20 cellular contexts compared by ENCODE assay signal in the genomic region with DNA sequence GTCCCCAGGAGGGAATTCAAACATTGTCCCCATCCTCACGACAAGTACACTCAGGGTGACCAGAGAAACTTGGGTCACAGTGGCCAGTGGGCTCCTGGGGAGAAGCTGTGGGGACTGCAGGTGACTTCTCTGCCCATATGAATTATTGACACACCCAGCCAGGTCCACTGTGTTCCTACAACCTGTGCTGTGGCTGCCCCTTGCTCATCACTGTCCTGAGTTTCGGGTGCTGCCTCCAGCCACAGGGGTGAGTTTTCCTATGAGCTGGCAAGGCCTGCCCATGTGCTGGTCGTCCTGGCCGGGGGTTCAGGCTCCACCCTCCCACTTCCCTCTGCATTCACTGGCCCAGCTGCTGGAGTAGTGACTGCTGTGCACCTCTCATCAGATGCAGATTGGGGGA. TPM values are rescaled to one million over a fixed set of nuclear protein-coding genes. Genes with fewer than 3 reads are reported as not detected.
DNase-seq lines count a peak whose midpoint lies in the region; ATAC-seq and TF ChIP-seq lines count a peak whose summit lies in the region.
"Had no signal": no experiment of that assay in that cellular context is flagged by ENCODE, and none has a peak within 500 bp of the region (broad histone marks: within the 10 kb centered on the region; RNA-seq: fewer than 3 reads in every experiment).

No MANE protein-coding gene starts in this region.

- no peak overlapping the region for H3K14ac ChIP-seq in neuronal stem cell (ENCODE audit: low read length)

- peaks cover 71% of the 10 kb centered on the region for H3K27me3 Mint-ChIP-seq in chondrocyte (ENCODE audit: low read depth)

- no peak overlapping the region for H3K27ac Mint-ChIP-seq in chondrocyte (ENCODE audit: unreplicated experiment)
- H3K27ac Mint-ChIP-seq in activated naive CD4-positive, alpha-beta T cell treated with anti-CD3 and anti-CD28 coated beads, Interleukin-2, amount 50 U/mL, for 72 hours = no peak overlapping the region
- H3K27ac Mint-ChIP-seq: CD4-positive, alpha-beta memory T cell; H9 had no signal

- H2BK5ac ChIP-seq in neuronal stem cell (ENCODE audit: low read length) = no peak overlapping the region

- no peak overlapping the region for H2AFZ ChIP-seq in neuronal stem cell (ENCODE audit: low read length)
- H2AFZ ChIP-seq: GM23248 had no signal

- peaks cover 28% of the 10 kb centered on the region for H3K27me3 ChIP-seq in RWPE2 (ENCODE audit: insufficient read depth, poor library complexity, severe bottlenecking)
- H3K27me3 ChIP-seq in neuronal stem cell (ENCODE audit: control insufficient read depth in 3 of 3, insufficient read depth in 3 of 3, low read depth in 1 of 3, low read length in 3 of 3) = peaks cover 0 to 21% (median 0%) of the 10 kb centered on the region in 3 experiments
- H3K27me3 ChIP-seq in sigmoid colon = no peaks in the 10 kb centered on the region

- TF ChIP-seq CTCF in RWPE2 (IDR thresholded peaks at IDR 0.05; ENCODE audit: poor library complexity, severe bottlenecking) (no peak), chondrocyte (IDR thresholded peaks at IDR 0.05) (no peak), sigmoid colon (IDR thresholded peaks at IDR 0.05) (no peak)

- no peak overlapping the region for H3K4me3 Mint-ChIP-seq in chondrocyte (ENCODE audit: unreplicated experiment)
- H3K4me3 Mint-ChIP-seq: H9 had no signal

- no peak for TF ChIP-seq POLR2A in sigmoid colon (IDR thresholded peaks at IDR 0.05)

- H3K4me2 ChIP-seq in neuronal stem cell (ENCODE audit: insufficient read depth, low read length, poor library complexity, severe bottlenecking) = no peak overlapping the region

- H3K9me3 Mint-ChIP-seq in chondrocyte (ENCODE audit: low read depth) = peaks cover 16% of the 10 kb centered on the region
- H3K9me3 Mint-ChIP-seq in activated naive CD4-positive, alpha-beta T cell treated with anti-CD3 and anti-CD28 coated beads, Interleukin-2, amount 50 U/mL, for 72 hours = peaks cover 14% of the 10 kb centered on the region in 2 donors

- no peak overlapping the region for H2BK120ac ChIP-seq in neuronal stem cell (ENCODE audit: low read depth, low read length)

- no peaks in the 10 kb centered on the region for H3K4me1 Mint-ChIP-seq in chondrocyte (ENCODE audit: low read depth)

- intact Hi-C loops in sigmoid colon (cut with DNase I) = no loop called here

- H3K36me3 ChIP-seq in RWPE2 (ENCODE audit: low read depth) = no peaks in the 10 kb centered on the region
- no peaks in the 10 kb centered on the region for H3K36me3 ChIP-seq in neuronal stem cell (replicated peaks in 1 of 2; ENCODE audit: control insufficient read depth in 2 of 2, insufficient read depth in 2 of 2, low read length in 2 of 2)
- no peaks in the 10 kb centered on the region for H3K36me3 ChIP-seq in sigmoid colon

- DNase-seq in RWPE2 (ENCODE audit: low spot score) (peak; percentile 45), chondrocyte (ENCODE audit: low spot score) (peak; percentile 63), neuronal stem cell (ENCODE audit: low spot score) (no peak), sigmoid colon (no peak), NCI-H187 (lab: John Stamatoyannopoulos, UW) (no peak)
- no peak for DNase-seq in activated naive CD4-positive, alpha-beta T cell treated with anti-CD3 and anti-CD28 coated beads, Interleukin-2, amount 50 U/mL, for 72 hours (ENCODE audit: low spot score in 2 of 2)
- DNase-seq in activated CD4-positive, alpha-beta T cell treated with anti-CD3 and anti-CD28 coated beads, Interleukin-2, amount 50 U/mL, for 4 hours = no peak
- DNase-seq: C1 segment of cervical spinal cord; Calu3; CD4-positive, alpha-beta memory T cell; DMS79; EL; GDM1; H9 had no signal

- H3K27ac ChIP-seq in RWPE2 (ENCODE audit: poor library complexity, severe bottlenecking) = no peak overlapping the region
- H3K27ac ChIP-seq in neuronal stem cell (replicated peaks; ENCODE audit: low read length) = no peak overlapping the region
- H3K27ac ChIP-seq in sigmoid colon = peak overlapping the region in 3 of 4 donors; percentile 40 to 80 (median 43)
- H3K27ac ChIP-seq: GM23248 had no signal

- H3K18ac ChIP-seq in neuronal stem cell (ENCODE audit: low read length) = peak overlapping the region; percentile 20

- H3K4me3 ChIP-seq in RWPE2 (ENCODE audit: severe bottlenecking) (no peak overlapping the region), neuronal stem cell (ENCODE audit: low read length in 2 of 2) (no peak overlapping the region), sigmoid colon (no peak overlapping the region)
- H3K4me3 ChIP-seq: GM12878, GM23248 had no signal

- H2BK12ac ChIP-seq in neuronal stem cell (ENCODE audit: low read length) = no peak overlapping the region

- no peak overlapping the region for H4K91ac ChIP-seq in neuronal stem cell (ENCODE audit: low read depth, low read length, poor library complexity)

- H3K9me3 ChIP-seq in RWPE2 (ENCODE audit: severe bottlenecking) = peaks cover 6% of the 10 kb centered on the region
- peaks cover 10 to 17% of the 10 kb centered on the region in 2 donors for H3K9me3 ChIP-seq in neuronal stem cell (replicated peaks in 1 of 2; ENCODE audit: control insufficient read depth in 2 of 2, insufficient read depth in 1 of 2, low read depth in 1 of 2, low read length in 2 of 2)
- H3K9me3 ChIP-seq in sigmoid colon = peaks cover 0 to 10% (median 0%) of the 10 kb centered on the region in 4 donors

- H3K4me1 ChIP-seq in RWPE2 (ENCODE audit: insufficient read depth, poor library complexity, severe bottlenecking) (no peaks in the 10 kb centered on the region), neuronal stem cell (ENCODE audit: control insufficient read depth in 2 of 2, insufficient read depth in 1 of 2, low read depth in 1 of 2, low read length in 2 of 2) (peaks cover 0 to 3% of the 10 kb centered on the region in 2 donors), sigmoid colon (peaks cover 0 to 45% (median 30%) of the 10 kb centered on the region in 4 donors)

- no peak for TF ChIP-seq EP300 in sigmoid colon (IDR thresholded peaks at IDR 0.05)

- ATAC-seq in RWPE2 (ENCODE audit: low read depth) = no peak
- ATAC-seq in GM19397 (IDR thresholded peaks at IDR 0.05; ENCODE audit: unreplicated experiment) = no peak
- no peak for ATAC-seq in activated naive CD4-positive, alpha-beta T cell treated with anti-CD3 and anti-CD28 coated beads, Interleukin-2, amount 50 U/mL, for 72 hours
- ATAC-seq: GM12878, HCT116 had no signal

- peak overlapping the region; percentile 25 for H3K9ac ChIP-seq in neuronal stem cell (ENCODE audit: low read depth, low read length, poor library complexity)
- H3K9ac ChIP-seq: GM23248 had no signal

- no peak overlapping the region for H4K8ac ChIP-seq in neuronal stem cell (ENCODE audit: low read depth, low read length)

- peaks cover 4% of the 10 kb centered on the region for H3K36me3 Mint-ChIP-seq in chondrocyte (ENCODE audit: low read depth)
- peaks cover 15% of the 10 kb centered on the region in 2 donors for H3K36me3 Mint-ChIP-seq in activated naive CD4-positive, alpha-beta T cell treated with anti-CD3 and anti-CD28 coated beads, Interleukin-2, amount 50 U/mL, for 72 hours

- H2BK15ac ChIP-seq in neuronal stem cell (ENCODE audit: low read length) = peak overlapping the region; percentile 9

- no CpG with 5 or more reads among the region's 4 CpGs for WGBS in neuronal stem cell (ENCODE audit: extremely low coverage in 2 of 2, insufficient read length in 2 of 2, insufficient replicate concordance in 1 of 2), 2 donors
- WGBS in sigmoid colon, 2 donors = 27 to 29% methylated on average over 4 of the region's 4 CpGs

- H3K4ac ChIP-seq in neuronal stem cell (ENCODE audit: low read length) = no peak overlapping the region

- no peaks in the 10 kb centered on the region for H3K79me1 ChIP-seq in neuronal stem cell (ENCODE audit: low read depth, low read length)

- peak overlapping the region; percentile 19 for H3K23ac ChIP-seq in neuronal stem cell (ENCODE audit: low read depth, low read length, poor library complexity)

- H2AK5ac ChIP-seq in neuronal stem cell (ENCODE audit: low read depth, low read length) = peak overlapping the region; percentile 23

RNA-seq across cellular contexts. Expression of a gene that starts 59.0 kb away (rescaled TPM):
- total RNA-seq in chondrocyte (not detected in 3 replicates), sigmoid colon (10 to 100 TPM; 30.1 to 82.9 (median 49.5) TPM)
- 13.0 TPM for polyA plus RNA-seq in neuronal stem cell (2013, experiment 1 of 2)
- 12.5 TPM for polyA plus RNA-seq in neuronal stem cell (2013, experiment 2 of 2)
- polyA plus RNA-seq in sigmoid colon = 1 to 10 TPM in 2 of 3 donors, not detected in 1; 1.2 to 2.4 TPM
- not detected for total RNA-seq in activated naive CD4-positive, alpha-beta T cell treated with anti-CD3 and anti-CD28 coated beads, Interleukin-2, amount 50 U/mL, for 72 hours
- total RNA-seq: A172; A673; Calu3; CD4-positive, alpha-beta memory T cell; GM12878; GM23248 had no signal
- polyA plus RNA-seq: GM23248 had no signal

Comparison
In these comparisons a context has a peak if more than half of its experiments do, and no peak if none do; other contexts are left out.
1. DNase-seq: peak in RWPE2 (single experiment) and chondrocyte (single experiment); none in neuronal stem cell (single experiment), sigmoid colon (single experiment), NCI-H187 (0 of 2), activated naive CD4-positive, alpha-beta T cell treated with anti-CD3 and anti-CD28 coated beads, Interleukin-2, amount 50 U/mL, for 72 hours (0 of 2) and activated CD4-positive, alpha-beta T cell treated with anti-CD3 and anti-CD28 coated beads, Interleukin-2, amount 50 U/mL, for 4 hours (0 of 2).
2. H3K27ac ChIP-seq: peak in sigmoid colon (3 of 4); none in RWPE2 (single experiment) and neuronal stem cell (single experiment).
3. RNA of a gene that starts 59.0 kb away (total RNA-seq): 30.1 to 82.9 TPM in sigmoid colon; not detected in activated naive CD4-positive, alpha-beta T cell treated with anti-CD3 and anti-CD28 coated beads, Interleukin-2, amount 50 U/mL, for 72 hours and not detected in chondrocyte; every median in the first group is over 10 times any median in the second.